Comparison of ENCODE assay signal across 8 cellular contexts in genomic region chr20:44728835-44729342, GRCh38. TPM values are rescaled to one million over a fixed set of nuclear protein-coding genes. Genes with fewer than 3 reads are reported as not detected.
DNase-seq lines count a peak whose midpoint lies in the region; ATAC-seq and TF ChIP-seq lines count a peak whose summit lies in the region.

No MANE protein-coding gene starts in this region.

- peak; percentile 66 for ATAC-seq in GM23338
- ATAC-seq in GM18867 (IDR thresholded peaks at IDR 0.05; ENCODE audit: unreplicated experiment): no peak
- no peak for ATAC-seq in T-cell (replicated peaks in 1 of 4)

- H3K79me1 ChIP-seq in neuronal stem cell (ENCODE audit: low read depth, low read length): no peaks in the 10 kb centered on the region

- no peak overlapping the region for H2AFZ ChIP-seq in GM23338
- H2AFZ ChIP-seq in neuronal stem cell (ENCODE audit: low read length): no peak overlapping the region

- no peak overlapping the region for H3K14ac ChIP-seq in neuronal stem cell (ENCODE audit: low read length)

- peak; percentile 70 for DNase-seq in GM23338 (ENCODE audit: low spot score)
- DNase-seq in NCI-H446 treated with DMSO at 0.1 percent for 48 hours (lab: John Stamatoyannopoulos, UW): peak; percentile 77
- peak; percentile 94 for DNase-seq in epidermal melanocyte (ENCODE audit: insufficient read length, low spot score)
- no peak for DNase-seq in neuronal stem cell (ENCODE audit: low spot score)
- DNase-seq in CD4-positive, alpha-beta memory T cell: no peak
- DNase-seq in activated T-cell treated with anti-CD3 and anti-CD28 coated beads, Interleukin-2, amount 50 U/mL, for 1 hour: no peak
- DNase-seq in T-cell: no peak

- no peak overlapping the region for H2BK12ac ChIP-seq in neuronal stem cell (ENCODE audit: low read length)

- H3K4me1 ChIP-seq in GM23338 (ENCODE audit: insufficient read depth): peaks cover 23% of the 10 kb centered on the region
- peaks cover 0 to 3% of the 10 kb centered on the region in 2 donors for H3K4me1 ChIP-seq in neuronal stem cell (ENCODE audit: control insufficient read depth in 2 of 2, insufficient read depth in 1 of 2, low read depth in 1 of 2, low read length in 2 of 2)
- no peaks in the 10 kb centered on the region for H3K4me1 ChIP-seq in CD4-positive, alpha-beta memory T cell (ENCODE audit: insufficient read depth, low read length)

- POLR2A ChIA-PET in CD4-positive, alpha-beta memory T cell (lab: Charles Lee; ENCODE audit: partially characterized antibody): no interaction called here
- POLR2A ChIA-PET in T-cell (lab: Charles Lee): no interaction called here

- H3K36me3 Mint-ChIP-seq in GM23338 (ENCODE audit: low read depth) (no peaks in the 10 kb centered on the region), T-cell (no peaks in the 10 kb centered on the region)
- H3K36me3 Mint-ChIP-seq in CD4-positive, alpha-beta memory T cell: no peaks in the 10 kb centered on the region

- H3K36me3 ChIP-seq in GM23338 (ENCODE audit: insufficient read depth) (no peaks in the 10 kb centered on the region), neuronal stem cell (replicated peaks in 1 of 2; ENCODE audit: control insufficient read depth in 2 of 2, insufficient read depth in 2 of 2, low read length in 2 of 2) (no peaks in the 10 kb centered on the region)
- no peaks in the 10 kb centered on the region for H3K36me3 ChIP-seq in CD4-positive, alpha-beta memory T cell (ENCODE audit: insufficient read depth, low read length)

- no peak overlapping the region for H4K91ac ChIP-seq in neuronal stem cell (ENCODE audit: low read depth, low read length, poor library complexity)

- H3K27ac Mint-ChIP-seq in GM23338: peak overlapping the region; percentile 72
- no peak overlapping the region for H3K27ac Mint-ChIP-seq in CD4-positive, alpha-beta memory T cell
- no peak overlapping the region for H3K27ac Mint-ChIP-seq in T-cell

- H3K4me3 ChIP-seq in GM23338: no peak overlapping the region
- no peak overlapping the region for H3K4me3 ChIP-seq in neuronal stem cell (ENCODE audit: low read length in 2 of 2)
- H3K4me3 ChIP-seq in CD4-positive, alpha-beta memory T cell (ENCODE audit: low read length in 2 of 2): no peak overlapping the region

- peak overlapping the region; percentile 37 for H3K4me2 ChIP-seq in GM23338
- no peak overlapping the region for H3K4me2 ChIP-seq in neuronal stem cell (ENCODE audit: insufficient read depth, low read length, poor library complexity, severe bottlenecking)

- CTCF ChIA-PET in CD4-positive, alpha-beta memory T cell (lab: Charles Lee; ENCODE audit: partially characterized antibody): no interaction called here
- CTCF ChIA-PET in T-cell (lab: Charles Lee): no interaction called here

- no peak overlapping the region for H2BK5ac ChIP-seq in neuronal stem cell (ENCODE audit: low read length)

- no peaks in the 10 kb centered on the region for H3K9me2 ChIP-seq in GM23338 (ENCODE audit: insufficient read depth)

- no peak overlapping the region for H2AK5ac ChIP-seq in neuronal stem cell (ENCODE audit: low read depth, low read length)

- H2BK120ac ChIP-seq in neuronal stem cell (ENCODE audit: low read depth, low read length): no peak overlapping the region

- WGBS in neuronal stem cell (ENCODE audit: extremely low coverage in 2 of 2, insufficient read length in 2 of 2, insufficient replicate concordance in 1 of 2), 2 donors: no CpG with 5 or more reads among the region's 8 CpGs

- H3K18ac ChIP-seq in neuronal stem cell (ENCODE audit: low read length): peak overlapping the region; percentile 32

- H3K4me1 Mint-ChIP-seq in GM23338 (peaks cover 43% of the 10 kb centered on the region), T-cell (peaks cover 3 to 6% (median 3%) of the 10 kb centered on the region in 3 donors)
- H3K4me1 Mint-ChIP-seq in CD4-positive, alpha-beta memory T cell: peaks cover 0 to 6% (median 4%) of the 10 kb centered on the region in 4 donors

- H4K8ac ChIP-seq in neuronal stem cell (ENCODE audit: low read depth, low read length): no peak overlapping the region

- H3K27me3 Mint-ChIP-seq in GM23338 (ENCODE audit: insufficient read depth, low read depth, poor library complexity) (peaks cover 5% of the 10 kb centered on the region), T-cell (no peaks in the 10 kb centered on the region)
- no peaks in the 10 kb centered on the region for H3K27me3 Mint-ChIP-seq in CD4-positive, alpha-beta memory T cell

- H3K9ac ChIP-seq in neuronal stem cell (ENCODE audit: low read depth, low read length, poor library complexity): no peak overlapping the region

- no peaks in the 10 kb centered on the region for H3K9me3 Mint-ChIP-seq in GM23338
- H3K9me3 Mint-ChIP-seq in CD4-positive, alpha-beta memory T cell: no peaks in the 10 kb centered on the region
- no peaks in the 10 kb centered on the region for H3K9me3 Mint-ChIP-seq in T-cell

- peak overlapping the region; percentile 31 for H3K4me3 Mint-ChIP-seq in GM23338
- no peak overlapping the region for H3K4me3 Mint-ChIP-seq in CD4-positive, alpha-beta memory T cell
- no peak overlapping the region for H3K4me3 Mint-ChIP-seq in T-cell

- no peaks in the 10 kb centered on the region for H3K27me3 ChIP-seq in GM23338 (ENCODE audit: insufficient read depth)
- no peaks in the 10 kb centered on the region for H3K27me3 ChIP-seq in neuronal stem cell (ENCODE audit: control insufficient read depth in 3 of 3, insufficient read depth in 3 of 3, low read depth in 1 of 3, low read length in 3 of 3)
- H3K27me3 ChIP-seq in CD4-positive, alpha-beta memory T cell (ENCODE audit: insufficient read depth, low read length): no peaks in the 10 kb centered on the region

- no peak overlapping the region for H3K4ac ChIP-seq in neuronal stem cell (ENCODE audit: low read length)

- no peak for TF ChIP-seq CTCF in GM23338 (conservative IDR thresholded peaks at IDR 0.05; ENCODE audit: low read depth in 2 of 2)

- intact Hi-C loops in CD4-positive, alpha-beta memory T cell (cut with micrococcal nuclease): no loop called here

- H2BK15ac ChIP-seq in neuronal stem cell (ENCODE audit: low read length): no peak overlapping the region

- H3K23ac ChIP-seq in neuronal stem cell (ENCODE audit: low read depth, low read length, poor library complexity): peak overlapping the region; percentile 59

- H3F3A ChIP-seq in GM23338 (replicated peaks; ENCODE audit: low read depth): no peaks in the 10 kb centered on the region

- H3K9me3 ChIP-seq in neuronal stem cell (replicated peaks in 1 of 2; ENCODE audit: control insufficient read depth in 2 of 2, insufficient read depth in 1 of 2, low read depth in 1 of 2, low read length in 2 of 2): no peaks in the 10 kb centered on the region
- no peaks in the 10 kb centered on the region for H3K9me3 ChIP-seq in CD4-positive, alpha-beta memory T cell (ENCODE audit: control insufficient read depth in 1 of 2, low read length in 2 of 2)

- H3K27ac ChIP-seq in GM23338 (ENCODE audit: low read depth) (no peak overlapping the region), neuronal stem cell (replicated peaks; ENCODE audit: low read length) (no peak overlapping the region)
- no peak overlapping the region for H3K27ac ChIP-seq in CD4-positive, alpha-beta memory T cell (ENCODE audit: low read depth, low read length)

- H4K20me1 ChIP-seq in GM23338 (replicated peaks; ENCODE audit: insufficient read depth): no peaks in the 10 kb centered on the region

- H3K79me2 ChIP-seq in GM23338 (replicated peaks; ENCODE audit: insufficient read depth): no peaks in the 10 kb centered on the region

TF ChIP-seq in GM23338, 12 proteins besides CTCF, POLR2A, EP300 and RAD21:
- TF ChIP-seq CREB1 (CRISPR knock-in tag; IDR thresholded peaks at IDR 0.05; ENCODE audit: low read depth) (0 out of 2 replicates have a peak, but pooled peaks have one; percentile 3), EZH2 (IDR thresholded peaks at IDR 0.05; ENCODE audit: low read depth, unreplicated experiment) (no peak)

RNA-seq across cellular contexts. Expression of gene CCN5, which starts 13.7 kb away (rescaled TPM):
- not detected in 2 replicates for total RNA-seq in GM23338 (2014; rRNA removed; shearing (Covaris generic))
- polyA plus RNA-seq in GM23338 (2016; fragmentation: Nextera tagmentation; extraction: Ambion mirVana): not detected in 2 replicates
- not detected for polyA plus RNA-seq in neuronal stem cell (2013, experiment 1 of 2)
- polyA plus RNA-seq in neuronal stem cell (2013, experiment 2 of 2): not detected
- total RNA-seq in CD4-positive, alpha-beta memory T cell: not detected
- polyA plus RNA-seq in CD4-positive, alpha-beta memory T cell: not detected
- under 1 TPM in 3 of 5 donors, not detected in 2; 0.13 to 0.41 (median 0.29) TPM for total RNA-seq in T-cell

RNA-seq across cellular contexts. Expression of gene KCNK15, which starts 16.8 kb away (rescaled TPM):
- total RNA-seq in GM23338 (2014; rRNA removed; shearing (Covaris generic)): 0.19 and 0.63 TPM in 2 replicates
- 3.3 and 4.3 TPM in 2 replicates for polyA plus RNA-seq in GM23338 (2016; fragmentation: Nextera tagmentation; extraction: Ambion mirVana)
- polyA plus RNA-seq in neuronal stem cell (2013, experiment 1 of 2): 0.08 TPM
- polyA plus RNA-seq in neuronal stem cell (2013, experiment 2 of 2): 0.04 TPM
- not detected for total RNA-seq in CD4-positive, alpha-beta memory T cell
- not detected for polyA plus RNA-seq in CD4-positive, alpha-beta memory T cell
- under 1 TPM in 1 of 5 donors, not detected in 4; 0.13 TPM for total RNA-seq in T-cell

Comparison
In these comparisons a context has a peak if more than half of its experiments do, and no peak if none do; other contexts are left out.
1. DNase-seq: peak in GM23338 (single experiment), NCI-H446 treated with DMSO at 0.1 percent for 48 hours (single experiment) and epidermal melanocyte (single experiment); none in neuronal stem cell (single experiment), CD4-positive, alpha-beta memory T cell (0 of 5), activated T-cell treated with anti-CD3 and anti-CD28 coated beads, Interleukin-2, amount 50 U/mL, for 1 hour (single experiment) and T-cell (0 of 34).